1 cellular context compared by ENCODE assay signal in genomic region chr3:154323921-154324738, GRCh38.
TF ChIP-seq lines count a peak whose summit lies in the region.

TSS of gene DHX36 (minus strand) at chr3:154324487. CDS start at chr3:154324416, 71 bp downstream.

TF ChIP-seq in K562, 482 proteins besides CTCF, POLR2A, EP300 and RAD21 (continued from another document):
- TF ChIP-seq DEAF1 (CRISPR knock-in tag; IDR thresholded peaks at IDR 0.05) (no peak), ZNF212 (CRISPR knock-in tag; IDR thresholded peaks at IDR 0.05) (no peak), CHD2 (IDR thresholded peaks at IDR 0.05; ENCODE audit: low read depth, low read length) (no peak), RB1 (IDR thresholded peaks at IDR 0.05; ENCODE audit: low read depth) (0 out of 2 replicates have a peak, but pooled peaks have one; percentile 70), JUN (IDR thresholded peaks at IDR 0.05; ENCODE audit: borderline replicate concordance, low read depth, low read length) (peak; percentile 67; the same call in 1 of the 2 replicates), JUN (CRISPR knock-in tag; IDR thresholded peaks at IDR 0.05; ENCODE audit: borderline replicate concordance) (no peak), THRB (CRISPR knock-in tag; conservative IDR thresholded peaks at IDR 0.05) (no peak), HOMEZ (CRISPR knock-in tag; IDR thresholded peaks at IDR 0.05) (no peak), BRD9 (IDR thresholded peaks at IDR 0.05; ENCODE audit: low read depth, partially characterized antibody) (no peak), PHF20 (IDR thresholded peaks at IDR 0.05; ENCODE audit: partially characterized antibody) (peak; percentile 83), ZNF324 (CRISPR knock-in tag; IDR thresholded peaks at IDR 0.05) (no peak), ZNF407 (IDR thresholded peaks at IDR 0.05; ENCODE audit: low read depth) (no peak), ID3 (CRISPR knock-in tag; IDR thresholded peaks at IDR 0.05) (no peak), ID3 (tag; IDR thresholded peaks at IDR 0.05) (no peak), PTRF (tag; IDR thresholded peaks at IDR 0.05) (no peak), NR2C2 (CRISPR knock-in tag; IDR thresholded peaks at IDR 0.05) (no peak), NR2C2 (tag; IDR thresholded peaks at IDR 0.05) (peak; percentile 71; the same call in 1 of the 2 replicates), HBP1 (CRISPR knock-in tag; IDR thresholded peaks at IDR 0.05) (no peak), BDP1 (IDR thresholded peaks at IDR 0.05; ENCODE audit: insufficient read depth, insufficient read length) (no peak), ZNF23 (CRISPR knock-in tag; IDR thresholded peaks at IDR 0.05) (no peak), HMGN3 (IDR thresholded peaks at IDR 0.05; ENCODE audit: borderline replicate concordance, extremely low read depth, insufficient read length, low read depth, low read length) (no peak), ZBTB2 (IDR thresholded peaks at IDR 0.05) (peak; percentile 41; the same call in 1 of the 2 replicates), RBFOX2 (IDR thresholded peaks at IDR 0.05; ENCODE audit: low read depth, low read length) (peak; percentile 95), ZBTB26 (CRISPR knock-in tag; IDR thresholded peaks at IDR 0.05) (no peak), NR2C1 (IDR thresholded peaks at IDR 0.05) (no peak; the same call in 1 of the 2 replicates), NR2C1 (tag; IDR thresholded peaks at IDR 0.05) (peak; percentile 50; the same call in 1 of the 2 replicates), SP1 (CRISPR knock-in tag; IDR thresholded peaks at IDR 0.05) (peak; percentile 82)
